Comparison of ENCODE assay signal across 8 cellular contexts in the genomic region with DNA sequence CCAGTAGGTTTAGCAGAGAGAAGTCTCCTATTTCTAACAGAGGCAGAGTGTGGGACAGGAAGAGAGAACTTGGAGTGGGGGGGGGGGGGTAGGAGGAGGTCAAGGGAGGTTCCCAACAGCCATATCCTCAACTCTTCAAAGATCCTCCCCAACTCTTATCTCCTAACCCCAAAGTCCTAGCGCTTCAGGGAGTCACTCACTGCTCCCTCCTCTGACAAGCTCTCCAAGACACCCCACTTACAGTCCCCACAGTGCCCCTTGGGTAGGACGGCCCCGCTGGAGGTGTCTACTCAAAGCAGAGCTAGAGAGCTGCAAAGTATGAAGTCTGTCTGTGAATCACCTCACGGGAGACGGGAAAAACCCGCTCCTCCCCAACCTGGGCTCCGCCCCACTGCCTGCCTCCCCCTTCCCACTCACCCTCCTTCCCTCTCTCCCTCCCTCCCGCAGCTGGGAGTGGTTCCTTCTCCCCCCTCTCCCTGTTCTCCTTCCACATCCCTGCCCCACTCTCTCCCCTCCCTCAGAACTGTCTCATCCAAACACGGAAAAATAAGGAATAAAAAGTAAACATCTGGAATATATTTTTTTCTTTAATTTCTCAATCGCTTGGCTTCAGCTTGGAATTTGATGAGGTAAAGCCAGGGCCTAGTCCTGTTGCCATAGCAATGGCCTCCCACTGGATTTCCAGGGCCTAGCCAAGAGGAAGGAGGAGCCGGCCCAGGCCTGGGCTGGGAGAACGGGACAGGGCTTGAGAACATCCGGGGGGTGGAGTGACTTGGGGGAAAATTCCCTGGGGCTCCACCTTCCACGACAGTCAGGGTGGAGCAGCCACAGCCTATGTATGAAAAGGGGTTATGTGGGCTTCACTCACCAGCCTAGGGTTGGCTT. TPM values are rescaled to one million over a fixed set of nuclear protein-coding genes. Genes with fewer than 3 reads are reported as not detected.
DNase-seq lines count a peak whose midpoint lies in the region; ATAC-seq, FAIRE-seq and TF ChIP-seq lines count a peak whose summit lies in the region.

No MANE protein-coding gene starts in this region.

- peaks cover 45% of the 10 kb centered on the region for H3K4me1 ChIP-seq in DND-41 (ENCODE audit: insufficient read depth, low read length)
- peaks cover 33% of the 10 kb centered on the region for H3K4me1 ChIP-seq in cardiac muscle cell (ENCODE audit: low read depth)
- H3K4me1 ChIP-seq in pancreas: peaks cover 35 to 69% (median 47%) of the 10 kb centered on the region in 3 donors

- H3K9ac ChIP-seq in DND-41 (ENCODE audit: low read depth, low read length): no peak overlapping the region

- no peak for ATAC-seq in DND-41 (ENCODE audit: insufficient read depth, low read depth)
- ATAC-seq in pancreas: peak; percentile 67 to 75 (median 72)
- no peak for ATAC-seq in GM18498 (IDR thresholded peaks at IDR 0.05; ENCODE audit: unreplicated experiment)
- no peak for ATAC-seq in HG02759 (IDR thresholded peaks at IDR 0.05; ENCODE audit: unreplicated experiment)

- H3K9me3 ChIP-seq in DND-41 (ENCODE audit: insufficient read depth, low read length, severe bottlenecking) (no peaks in the 10 kb centered on the region), cardiac muscle cell (ENCODE audit: low read depth) (no peaks in the 10 kb centered on the region), pancreas (no peaks in the 10 kb centered on the region)

- no peak for TF ChIP-seq CTCF in DND-41 (IDR thresholded peaks at IDR 0.05; ENCODE audit: borderline replicate concordance, extremely low read depth, low read length, poor library complexity, severe bottlenecking)
- no peak for TF ChIP-seq CTCF in NB4 (IDR thresholded peaks at IDR 0.05; ENCODE audit: low read depth, low read length)
- TF ChIP-seq CTCF in cardiac muscle cell (IDR thresholded peaks at IDR 0.05; ENCODE audit: low read depth, low read length): no peak
- TF ChIP-seq CTCF in pancreas (IDR thresholded peaks at IDR 0.05): no peak
- TF ChIP-seq CTCF in GM13976 (IDR thresholded peaks at IDR 0.05; ENCODE audit: borderline replicate concordance, control extremely low read depth, extremely low read depth, insufficient read depth, missing control alignments): no peak

- H3K4me3 ChIP-seq in DND-41 (ENCODE audit: low read depth in 1 of 2, low read length in 2 of 2) (no peak overlapping the region), NB4 (ENCODE audit: low read depth, low read length) (no peak overlapping the region), cardiac muscle cell (no peak overlapping the region), pancreas (peak overlapping the region in 2 of 4 donors; percentile 75 to 76)

- H3K27me3 ChIP-seq in DND-41 (ENCODE audit: insufficient read depth, low read length, poor library complexity) (no peaks in the 10 kb centered on the region), cardiac muscle cell (no peaks in the 10 kb centered on the region), pancreas (no peaks in the 10 kb centered on the region)

- H3K27ac ChIP-seq in DND-41 (ENCODE audit: low read length) (no peak overlapping the region), cardiac muscle cell (peak overlapping the region; percentile 94), pancreas (peak overlapping the region; percentile 74 to 96 (median 88))

- peak; percentile 66 for FAIRE-seq in pancreas (lab: Jason Lieb, UNC)

- intact Hi-C loops in pancreas (cut with DNase I): no loop called here

- H2AFZ ChIP-seq in DND-41 (ENCODE audit: low read depth, low read length): no peak overlapping the region

- DNase-seq in DND-41 (no peak), NB4 (ENCODE audit: low read depth) (peak; percentile 38), amygdala (lab: John Stamatoyannopoulos, UW) (peak in 48 of 56 donors; percentile 13 to 74 (median 46)), cardiac muscle cell (ENCODE audit: low read depth in 1 of 2, low spot score in 1 of 2) (peak; percentile 62 to 99), pancreas (peak; percentile 84 to 95 (median 94)), GM13976 (ENCODE audit: low spot score) (no peak)

- peaks cover 17% of the 10 kb centered on the region for H3K79me2 ChIP-seq in DND-41 (ENCODE audit: insufficient read depth, low read length)

- H3K36me3 ChIP-seq in DND-41 (ENCODE audit: insufficient read depth, low read length) (peaks cover 38% of the 10 kb centered on the region), cardiac muscle cell (peaks cover 17% of the 10 kb centered on the region), pancreas (peaks cover 0 to 17% (median 5%) of the 10 kb centered on the region in 3 donors)

- peak overlapping the region; percentile 21; the same call in 1 of the 2 replicates for H3K4me2 ChIP-seq in DND-41 (ENCODE audit: insufficient read depth, low read length)

- in situ Hi-C loops in GM13976 (cut with MboI; ENCODE audit: low sequenced_read_pairs, unreplicated experiment): no loop called here

- H4K20me1 ChIP-seq in DND-41 (ENCODE audit: insufficient read depth, low read length): peaks cover 22% of the 10 kb centered on the region

- WGBS in pancreas, 2 donors: 3 to 5% methylated on average over 14 of the region's 14 CpGs

- no peak for TF ChIP-seq POLR2A in NB4 (IDR thresholded peaks at IDR 0.05; ENCODE audit: extremely low read depth, insufficient read length)

RNA-seq across cellular contexts. Expression of a gene that starts 2.5 kb away (rescaled TPM):
- 58.9 and 69.1 TPM in 2 replicates for total RNA-seq in cardiac muscle cell
- polyA plus RNA-seq in cardiac muscle cell: 62.1 and 67.1 TPM in 2 replicates
- 100 to 1,000 TPM in 1 of 6 donors, 10 to 100 TPM in 5; 63.4 to 109 (median 77.3) TPM for total RNA-seq in pancreas
- polyA plus RNA-seq in pancreas: 100 to 1,000 TPM; 111 to 172 TPM

RNA-seq across cellular contexts. Expression of a gene that starts 13.5 kb away (rescaled TPM):
- 112 and 180 TPM in 2 replicates for total RNA-seq in cardiac muscle cell
- polyA plus RNA-seq in cardiac muscle cell: 87.0 and 112 TPM in 2 replicates
- 10 to 100 TPM; 35.3 to 61.9 (median 45.4) TPM for total RNA-seq in pancreas
- 10 to 100 TPM; 20.5 to 41.8 TPM for polyA plus RNA-seq in pancreas

RNA-seq across cellular contexts. Expression of a gene that starts 15.9 kb away (rescaled TPM):
- 0.09 and 0.18 TPM in 2 replicates for total RNA-seq in cardiac muscle cell
- polyA plus RNA-seq in cardiac muscle cell: 0.39 and 0.62 TPM in 2 replicates
- under 1 TPM in 2 of 6 donors, not detected in 4; 0.16 TPM for total RNA-seq in pancreas
- under 1 TPM in 1 of 2 donors, not detected in 1; 0.07 TPM for polyA plus RNA-seq in pancreas

RNA-seq across cellular contexts. Expression of a gene that starts 58.7 kb away (rescaled TPM):
- not detected in 2 replicates for total RNA-seq in cardiac muscle cell
- not detected in 2 replicates for polyA plus RNA-seq in cardiac muscle cell
- not detected for total RNA-seq in pancreas
- not detected for polyA plus RNA-seq in pancreas

Comparison
In these comparisons a context has a peak if more than half of its experiments do, and no peak if none do; other contexts are left out.
1. ATAC-seq: peak in pancreas (4 of 4); none in DND-41 (single experiment), GM18498 (single experiment) and HG02759 (single experiment).
2. DNase-seq: peak in NB4 (single experiment), amygdala (48 of 56), cardiac muscle cell (2 of 2) and pancreas (6 of 6); none in DND-41 (single experiment) and GM13976 (single experiment).